ENCODE assay signal across 9 cellular contexts in genomic region chr1:221611930-221612777, GRCh38.
A peak's percentile ranks its signal among the peaks of the same experiment; 100 is the strongest.
DNase-seq lines count a peak whose midpoint lies in the region; ATAC-seq lines count a peak whose summit lies in the region.
"Had no signal": no experiment of that assay in that cellular context is flagged by ENCODE, and none has a peak within 500 bp of the region (broad histone marks: within the 10 kb centered on the region; RNA-seq: fewer than 3 reads in every experiment).

No MANE protein-coding gene starts in this region.

- peak; percentile 60 for DNase-seq in Caki2 (ENCODE audit: low read depth)
- peak; percentile 96 for DNase-seq in NCI-H446 treated with DMSO at 0.1 percent for 48 hours (lab: John Stamatoyannopoulos, UW)
- peak; percentile 34 for DNase-seq in occipital lobe (lab: John Stamatoyannopoulos, UW)
- no peak for DNase-seq in NCI-H1417 treated with DMSO at 0.1 percent for 48 hours (lab: John Stamatoyannopoulos, UW)
- DNase-seq in NCI-H1092 treated with DMSO at 0.1 percent for 48 hours (lab: John Stamatoyannopoulos, UW) = no peak
- DNase-seq: activated B cell treated with CpG ODN at 0.5 μM for 24 hours had no signal

- peak; percentile 63 for ATAC-seq in esophagus mucosa
- ATAC-seq in HG02870 (IDR thresholded peaks at IDR 0.05; ENCODE audit: unreplicated experiment) = no peak
- no peak for ATAC-seq in GM19395 (IDR thresholded peaks at IDR 0.05; ENCODE audit: unreplicated experiment)

- in situ Hi-C loops in Caki2 (cut with HindIII; ENCODE audit: low pct_unique_long_range_greater_than_20kb, low sequenced_read_pairs) = no loop called here

Comparison
In these comparisons a context has a peak if more than half of its experiments do, and no peak if none do; other contexts are left out.
1. DNase-seq: peak in Caki2 (single experiment), NCI-H446 treated with DMSO at 0.1 percent for 48 hours (single experiment) and occipital lobe (single experiment); none in NCI-H1417 treated with DMSO at 0.1 percent for 48 hours (single experiment) and NCI-H1092 treated with DMSO at 0.1 percent for 48 hours (single experiment).